In the genomic region with DNA sequence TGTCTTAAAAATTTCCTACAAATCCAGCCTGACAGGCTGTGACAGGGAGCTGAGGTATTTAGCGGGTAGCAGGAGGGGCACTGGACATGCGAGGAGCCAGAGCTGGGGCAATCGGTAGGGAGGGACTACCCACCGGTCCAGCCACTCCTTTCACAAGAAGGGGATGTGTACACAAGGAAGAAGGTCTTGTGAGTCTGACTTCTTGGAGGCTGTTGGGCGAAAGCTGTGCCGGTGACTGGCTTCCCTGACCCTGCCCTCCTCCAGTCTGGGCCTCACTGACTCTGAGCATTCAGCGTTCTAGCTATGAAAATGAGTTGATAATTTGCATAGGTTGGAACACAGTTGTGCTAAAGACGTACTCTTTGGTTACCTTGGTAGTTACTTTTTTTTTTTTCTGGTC, we compare ENCODE assay signal across 11 cellular contexts. TPM values are rescaled to one million over a fixed set of nuclear protein-coding genes. Genes with fewer than 3 reads are reported as not detected.
DNase-seq lines count a peak whose midpoint lies in the region; ATAC-seq and TF ChIP-seq lines count a peak whose summit lies in the region.
"Had no signal": no experiment of that assay in that cellular context is flagged by ENCODE, and none has a peak within 500 bp of the region (broad histone marks: within the 10 kb centered on the region; RNA-seq: fewer than 3 reads in every experiment).

No MANE protein-coding gene starts in this region.

- no peak overlapping the region for H3K4me2 ChIP-seq in trophoblast cell (ENCODE audit: low read length)

- H3K36me3 Mint-ChIP-seq in CD4-positive, alpha-beta T cell (ENCODE audit: low read depth), result no peaks in the 10 kb centered on the region
- H3K36me3 Mint-ChIP-seq: natural killer cell treated with Interleukin-12 subunit alpha and Interleukin-12 subunit beta and Interleukin-15 and Interleukin-18, amount 100 ng/mL, for 72 hours had no signal

- CTCF ChIA-PET in CD4-positive, alpha-beta T cell (lab: Charles Lee), result interaction anchor here (0.6 kb wide), 1 partner anchor 1827 kb away, joined by 3 read pairs; no protein-coding TSS in a partner anchor

- POLR2A ChIA-PET in CD4-positive, alpha-beta T cell (lab: Charles Lee), result no interaction called here

- no peak overlapping the region for H3K4me3 ChIP-seq in trophoblast cell (ENCODE audit: low read depth, low read length)

- H4K12ac ChIP-seq in trophoblast cell (ENCODE audit: low read depth, low read length), result no peak overlapping the region

- H3K18ac ChIP-seq in trophoblast cell (ENCODE audit: low read length), result no peak overlapping the region

- H3K9ac ChIP-seq in trophoblast cell (ENCODE audit: low read length), result no peak overlapping the region

- H3K27me3 Mint-ChIP-seq in CD4-positive, alpha-beta T cell, result no peaks in the 10 kb centered on the region
- H3K27me3 Mint-ChIP-seq: natural killer cell treated with Interleukin-12 subunit alpha and Interleukin-12 subunit beta and Interleukin-15 and Interleukin-18, amount 100 ng/mL, for 72 hours had no signal

- H2AFZ ChIP-seq in trophoblast cell (ENCODE audit: insufficient read depth, low read length, poor library complexity), result no peak overlapping the region

- no CpG with 5 or more reads among the region's 8 CpGs for WGBS in trophoblast cell (ENCODE audit: extremely low coverage, insufficient coverage, insufficient read length)

- no peak overlapping the region for H4K8ac ChIP-seq in trophoblast cell (ENCODE audit: low read depth, low read length)

- H3K27ac Mint-ChIP-seq in CD4-positive, alpha-beta T cell, result no peak overlapping the region
- H3K27ac Mint-ChIP-seq: natural killer cell treated with Interleukin-12 subunit alpha and Interleukin-12 subunit beta and Interleukin-15 and Interleukin-18, amount 100 ng/mL, for 72 hours; T-helper 17 cell had no signal

- H3K4ac ChIP-seq in trophoblast cell (ENCODE audit: low read depth, low read length), result no peak overlapping the region

- no peak overlapping the region for H2AK5ac ChIP-seq in trophoblast cell (ENCODE audit: low read length)

- no peak overlapping the region for H3K4me3 Mint-ChIP-seq in CD4-positive, alpha-beta T cell
- H3K4me3 Mint-ChIP-seq: natural killer cell treated with Interleukin-12 subunit alpha and Interleukin-12 subunit beta and Interleukin-15 and Interleukin-18, amount 100 ng/mL, for 72 hours; T-helper 17 cell had no signal

- H3K36me3 ChIP-seq in trophoblast cell (ENCODE audit: control insufficient read depth in 1 of 2, insufficient read depth in 2 of 2, low read length in 2 of 2), result no peaks in the 10 kb centered on the region

- no peaks in the 10 kb centered on the region for H3K4me1 Mint-ChIP-seq in CD4-positive, alpha-beta T cell (ENCODE audit: low read depth)
- H3K4me1 Mint-ChIP-seq: T-helper 17 cell had no signal

- no peaks in the 10 kb centered on the region for H3K9me3 Mint-ChIP-seq in CD4-positive, alpha-beta T cell

- no peaks in the 10 kb centered on the region for H3K27me3 ChIP-seq in trophoblast cell (ENCODE audit: insufficient read depth, low read length)
- no peaks in the 10 kb centered on the region for H3K27me3 ChIP-seq in CD4-positive, alpha-beta T cell (ENCODE audit: control insufficient read depth, insufficient read depth, low read length)

- H2BK12ac ChIP-seq in trophoblast cell (ENCODE audit: low read length), result peak overlapping the region; percentile 21

- no peak overlapping the region for H4K91ac ChIP-seq in trophoblast cell (ENCODE audit: low read depth, low read length)

- no peak overlapping the region for H3K23ac ChIP-seq in trophoblast cell (ENCODE audit: low read length)

- H3K14ac ChIP-seq in trophoblast cell (ENCODE audit: low read length), result no peak overlapping the region

- H3K27ac ChIP-seq in trophoblast cell (ENCODE audit: low read depth, low read length), result no peak overlapping the region
- no peak overlapping the region for H3K27ac ChIP-seq in CD4-positive, alpha-beta T cell (ENCODE audit: low read depth, low read length)

- TF ChIP-seq CTCF in CD4-positive, alpha-beta T cell (IDR thresholded peaks at IDR 0.05), result no peak

- H3K9me3 ChIP-seq in trophoblast cell (ENCODE audit: insufficient read depth, low read depth, low read length), result no peaks in the 10 kb centered on the region
- H3K9me3 ChIP-seq in CD4-positive, alpha-beta T cell (ENCODE audit: control insufficient read depth, low read length), result no peaks in the 10 kb centered on the region

- peaks cover 14% of the 10 kb centered on the region for H3K79me1 ChIP-seq in trophoblast cell (ENCODE audit: low read length)

- H2BK120ac ChIP-seq in trophoblast cell (ENCODE audit: insufficient read depth, low read length, poor library complexity), result no peak overlapping the region

- peak; percentile 76 for ATAC-seq in GM19035 (IDR thresholded peaks at IDR 0.05; ENCODE audit: unreplicated experiment)
- peak; percentile 75 for ATAC-seq in HG02840 (IDR thresholded peaks at IDR 0.05; ENCODE audit: low FRiP score, unreplicated experiment)
- ATAC-seq in CD4-positive, alpha-beta T cell (ENCODE audit: poor library complexity), result no peak
- ATAC-seq: natural killer cell treated with Interleukin-12 subunit alpha and Interleukin-12 subunit beta and Interleukin-15 and Interleukin-18, amount 100 ng/mL, for 72 hours; T-helper 17 cell had no signal

- intact Hi-C loops in CD4-positive, alpha-beta T cell (cut with DNase I, micrococcal nuclease), result loop anchor here in 1 of 2 experiments (10.0 kb wide), 1 partner anchor 407 kb away; no protein-coding TSS in a partner anchor

- no peaks in the 10 kb centered on the region for H3K79me2 ChIP-seq in trophoblast cell (ENCODE audit: control insufficient read depth, insufficient read depth, low read length, poor library complexity)

- DNase-seq in NCI-H460 (ENCODE audit: extremely low read depth, low read depth) (peak; percentile 94), trophoblast cell (peak; percentile 72 to 83), NCI-H1694 (lab: John Stamatoyannopoulos, UW) (no peak), SK-N-DZ (ENCODE audit: low spot score) (no peak), cerebellar cortex (ENCODE audit: low spot score) (no peak)
- no peak for DNase-seq in CD4-positive, alpha-beta T cell
- DNase-seq: COR-L47, T-helper 17 cell had no signal

- H3K4me1 ChIP-seq in trophoblast cell (ENCODE audit: control insufficient read depth in 1 of 2, insufficient read depth in 2 of 2, low read length in 2 of 2), result peaks cover 8 to 12% of the 10 kb centered on the region in 2 experiments

- no peak overlapping the region for H2BK5ac ChIP-seq in trophoblast cell (ENCODE audit: low read depth, low read length, poor library complexity)

RNA-seq across cellular contexts. Expression of a gene that starts 12.7 kb away (rescaled TPM):
- total RNA-seq in NCI-H460 (2014; rRNA removed; shearing (Covaris generic)), result 1,552 and 1,559 TPM in 2 replicates
- polyA plus RNA-seq in NCI-H460 (2014; cell fraction: nucleus; rRNA removed), result 662 and 826 TPM in 2 replicates
- not detected in 2 replicates for polyA plus RNA-seq in trophoblast cell (2013)
- not detected in 2 replicates for polyA plus RNA-seq in SK-N-DZ (2014; cell fraction: cytosol; rRNA removed)
- 0.80 TPM in 1 of 2 replicates, not detected in the other for polyA plus RNA-seq in SK-N-DZ (2014; cell fraction: nucleus; rRNA removed)
- 10 to 100 TPM in 1 of 2 experiments, 1 to 10 TPM in 1; 9.9 to 11.4 TPM for total RNA-seq in CD4-positive, alpha-beta T cell

Comparison
In these comparisons a context has a peak if more than half of its experiments do, and no peak if none do; other contexts are left out.
1. DNase-seq: peak in NCI-H460 (single experiment) and trophoblast cell (2 of 2); none in NCI-H1694 (single experiment), SK-N-DZ (single experiment), cerebellar cortex (single experiment) and CD4-positive, alpha-beta T cell (0 of 10).
2. RNA of a gene that starts 12.7 kb away (total RNA-seq): 1,552 to 1,559 TPM in NCI-H460; 9.9 to 11.4 TPM in CD4-positive, alpha-beta T cell; every median in the first group is over 100 times any median in the second.